Comparison of ENCODE assay signal across 9 cellular contexts in the genomic region with DNA sequence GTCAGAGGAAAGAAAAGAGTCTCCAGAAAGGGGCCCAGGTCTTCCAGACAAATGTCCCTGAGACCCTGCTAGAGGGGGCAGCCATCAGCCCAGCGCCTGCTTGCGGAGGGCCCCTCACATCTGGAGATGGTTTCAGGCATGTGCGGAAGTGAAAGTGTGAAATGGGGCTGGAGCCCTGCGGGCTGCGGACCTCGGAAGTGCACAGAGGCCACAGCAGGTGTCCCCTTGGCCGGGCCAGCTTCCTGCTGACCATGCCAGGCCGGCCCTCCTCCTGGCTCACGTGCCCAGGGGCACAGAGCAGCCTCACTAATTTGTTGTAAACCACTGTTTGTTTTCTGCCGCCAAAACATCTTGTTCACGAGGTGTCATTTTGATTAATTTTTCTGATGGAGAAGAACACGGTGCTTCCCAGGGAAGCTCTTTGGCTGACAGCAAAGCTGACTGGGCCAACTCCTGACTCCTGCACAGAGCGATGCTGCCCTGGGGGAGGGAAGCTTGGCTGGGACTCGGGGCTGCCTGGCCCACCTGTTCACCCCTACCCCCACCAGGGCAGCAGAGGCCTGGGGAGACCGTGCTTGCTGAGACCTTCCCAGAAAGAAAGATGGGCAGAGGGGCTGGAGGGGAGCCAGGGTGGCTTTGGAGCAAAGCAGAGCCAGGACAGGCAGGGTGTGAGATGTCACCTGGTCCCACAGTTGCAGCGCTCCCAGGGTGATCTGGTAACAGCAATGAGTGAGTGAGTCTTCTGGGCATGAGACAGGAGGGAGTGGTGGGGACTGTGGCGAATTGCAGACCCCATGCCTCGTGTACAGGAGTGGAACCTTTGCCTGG. TPM values are rescaled to one million over a fixed set of nuclear protein-coding genes. Genes with fewer than 3 reads are reported as not detected.
DNase-seq lines count a peak whose midpoint lies in the region; ATAC-seq and TF ChIP-seq lines count a peak whose summit lies in the region.
"Had no signal": no experiment of that assay in that cellular context is flagged by ENCODE, and none has a peak within 500 bp of the region (broad histone marks: within the 10 kb centered on the region; RNA-seq: fewer than 3 reads in every experiment).

No MANE protein-coding gene starts in this region.

- no peak overlapping the region for H2AFZ ChIP-seq in PC-3 (ENCODE audit: low read length)

- peak; percentile 34 for DNase-seq in NCI-H69 (lab: John Stamatoyannopoulos, UW)
- DNase-seq in esophagus muscularis mucosa (ENCODE audit: extremely low spot score), result no peak
- DNase-seq in gastrocnemius medialis, result no peak
- no peak for DNase-seq in NCI-H748 (lab: John Stamatoyannopoulos, UW; ENCODE audit: unreplicated experiment)
- no peak for DNase-seq in islet precursor cell
- DNase-seq in stimulated activated naive CD4-positive, alpha-beta T cell treated with Interleukin-2 at 50 U/mL for 16 hours (lab: John Stamatoyannopoulos, UW), result no peak
- no peak for DNase-seq in PC-3

- H4K20me1 ChIP-seq in PC-3 (ENCODE audit: low read length), result no peaks in the 10 kb centered on the region

- no peaks in the 10 kb centered on the region for H3K36me3 ChIP-seq in esophagus muscularis mucosa
- no peaks in the 10 kb centered on the region for H3K36me3 ChIP-seq in gastrocnemius medialis
- H3K36me3 ChIP-seq in PC-3 (ENCODE audit: low read depth, low read length), result no peaks in the 10 kb centered on the region

- in situ Hi-C loops in gastrocnemius medialis (cut with MboI; ENCODE audit: low sequenced_read_pairs in 4 of 4), result no loop called here

- no peak for TF ChIP-seq EP300 in esophagus muscularis mucosa (IDR thresholded peaks at IDR 0.05)

- CTCF ChIA-PET in PC-3 (lab: Charles Lee), result no interaction called here

- H3K9me2 ChIP-seq in PC-3 (replicated peaks; ENCODE audit: low read length), result no peaks in the 10 kb centered on the region

- no peak overlapping the region for H3K4me2 ChIP-seq in PC-3 (ENCODE audit: low read length)

- intact Hi-C loops in esophagus muscularis mucosa (cut with DNase I) (no loop called here), gastrocnemius medialis (cut with DNase I; ENCODE audit: low total_unique reads) (no loop called here), PC-3 (cut with micrococcal nuclease) (no loop called here)

- POLR2A ChIA-PET in PC-3 (lab: Charles Lee; ENCODE audit: unreplicated experiment), result no interaction called here

- no peaks in the 10 kb centered on the region for H3F3A ChIP-seq in PC-3 (ENCODE audit: low read length, unreplicated experiment)

- H3K79me2 ChIP-seq in PC-3 (ENCODE audit: low read length), result no peaks in the 10 kb centered on the region

- no peak for TF ChIP-seq POLR2A in esophagus muscularis mucosa (IDR thresholded peaks at IDR 0.05; ENCODE audit: low read depth)
- no peak for TF ChIP-seq POLR2A in gastrocnemius medialis (IDR thresholded peaks at IDR 0.05)

- 44% methylated on average over 12 of the region's 18 CpGs for WGBS in esophagus muscularis mucosa

- BruUV-seq in PC-3 (replicated peaks; lab: Mats Ljungman, UMichigan), result no TSS peak

- no peaks in the 10 kb centered on the region for H3K9me3 ChIP-seq in esophagus muscularis mucosa
- H3K9me3 ChIP-seq in gastrocnemius medialis, result no peaks in the 10 kb centered on the region
- no peaks in the 10 kb centered on the region for H3K9me3 ChIP-seq in PC-3 (ENCODE audit: low read length)

- no peak for TF ChIP-seq CTCF in esophagus muscularis mucosa (IDR thresholded peaks at IDR 0.05)
- no peak for TF ChIP-seq CTCF in gastrocnemius medialis (IDR thresholded peaks at IDR 0.05 in 4 of 5, conservative IDR thresholded peaks at IDR 0.05 in 1 of 5)
- no peak for TF ChIP-seq CTCF in PC-3 (conservative IDR thresholded peaks at IDR 0.05; ENCODE audit: low read depth, low read length)

- H3K4me1 ChIP-seq in esophagus muscularis mucosa, result peaks cover 13 to 20% (median 17%) of the 10 kb centered on the region in 4 donors
- peaks cover 0 to 9% of the 10 kb centered on the region in 2 donors for H3K4me1 ChIP-seq in gastrocnemius medialis
- peaks cover 9% of the 10 kb centered on the region for H3K4me1 ChIP-seq in PC-3 (ENCODE audit: insufficient read depth, low read length)

- H3K4me3 ChIP-seq in esophagus muscularis mucosa (peak overlapping the region; percentile 26 to 40 (median 30)), gastrocnemius medialis (peak overlapping the region; percentile 18 to 47 (median 32)), PC-3 (ENCODE audit: low read length) (no peak overlapping the region)
- H3K4me3 ChIP-seq: SK-N-MC had no signal

- no peak overlapping the region for H3K9ac ChIP-seq in PC-3 (ENCODE audit: low read length)

- ATAC-seq in GM19372 (IDR thresholded peaks at IDR 0.05; ENCODE audit: low read depth, unreplicated experiment) (peak; percentile 49), gastrocnemius medialis (peak in 1 of 2 donors; percentile 69), PC-3 (no peak)

- H3K27ac ChIP-seq in esophagus muscularis mucosa (replicated peaks in 1 of 4), result peak overlapping the region; percentile 43 to 64 (median 58)
- H3K27ac ChIP-seq in gastrocnemius medialis, result no peak overlapping the region
- H3K27ac ChIP-seq in PC-3 (ENCODE audit: low read length), result no peak overlapping the region
- H3K27ac ChIP-seq: SK-N-MC had no signal

- no peaks in the 10 kb centered on the region for H3K27me3 ChIP-seq in esophagus muscularis mucosa
- H3K27me3 ChIP-seq in gastrocnemius medialis, result no peaks in the 10 kb centered on the region
- no peaks in the 10 kb centered on the region for H3K27me3 ChIP-seq in PC-3 (ENCODE audit: low read length)

RNA-seq across cellular contexts. Expression of a gene that starts 54.2 kb away (rescaled TPM):
- total RNA-seq in esophagus muscularis mucosa, result 1 to 10 TPM; 3.1 to 5.4 (median 4.5) TPM
- 1 to 10 TPM in 1 of 4 donors, under 1 TPM in 2, not detected in 1; 0.16 to 2.2 (median 0.51) TPM for total RNA-seq in gastrocnemius medialis
- 49.9 and 56.9 TPM in 2 replicates for total RNA-seq in PC-3 (2014; rRNA removed)

Comparison
In these comparisons a context has a peak if more than half of its experiments do, and no peak if none do; other contexts are left out.
1. H3K27ac ChIP-seq: peak in esophagus muscularis mucosa (4 of 4); none in gastrocnemius medialis (0 of 4) and PC-3 (single experiment).